In genomic region chr12:131892711-131893604, GRCh38 we compare ENCODE assay signal across 2 cellular contexts.
A peak's percentile ranks its signal among the peaks of the same experiment; 100 is the strongest.
TF ChIP-seq lines count a peak whose summit lies in the region.

No MANE protein-coding gene starts in this region.

TF ChIP-seq in HepG2, 621 proteins besides CTCF, POLR2A, EP300 and RAD21 (continues in another document):
- 0 out of 2 replicates have a peak, but pooled peaks have one; percentile 48 for TF ChIP-seq AHR (CRISPR knock-in tag; IDR thresholded peaks at IDR 0.05)
- no peak for TF ChIP-seq UBTF (CRISPR knock-in tag; IDR thresholded peaks at IDR 0.05)
- TF ChIP-seq DNMT3B (CRISPR knock-in tag; conservative IDR thresholded peaks at IDR 0.05) = no peak
- no peak for TF ChIP-seq DMTF1 (CRISPR knock-in tag; IDR thresholded peaks at IDR 0.05)
- no peak for TF ChIP-seq KMT2B (CRISPR knock-in tag; IDR thresholded peaks at IDR 0.05)
- no peak for TF ChIP-seq MYPOP (CRISPR knock-in tag; IDR thresholded peaks at IDR 0.05)
- TF ChIP-seq ZNF432 (CRISPR knock-in tag; IDR thresholded peaks at IDR 0.05; ENCODE audit: borderline replicate concordance) = no peak
- no peak for TF ChIP-seq ATM (IDR thresholded peaks at IDR 0.05; ENCODE audit: borderline replicate concordance)
- no peak for TF ChIP-seq ZNF280B (CRISPR knock-in tag; IDR thresholded peaks at IDR 0.05; ENCODE audit: borderline replicate concordance)
- TF ChIP-seq MYC (CRISPR knock-in tag; IDR thresholded peaks at IDR 0.05; ENCODE audit: borderline replicate concordance) = peak; percentile 44; the same call in 1 of the 2 replicates
- TF ChIP-seq BORCS8-MEF2B (CRISPR knock-in tag; IDR thresholded peaks at IDR 0.05) = no peak
- no peak for TF ChIP-seq ZC3H4 (CRISPR knock-in tag; IDR thresholded peaks at IDR 0.05; ENCODE audit: borderline replicate concordance)
- no peak for TF ChIP-seq SRSF4 (IDR thresholded peaks at IDR 0.05; ENCODE audit: low read depth, low read length, poor library complexity, severe bottlenecking)
- TF ChIP-seq REPIN1 (CRISPR knock-in tag; IDR thresholded peaks at IDR 0.05; ENCODE audit: borderline replicate concordance, low read depth) = no peak
- no peak for TF ChIP-seq ZBED4 (CRISPR knock-in tag; IDR thresholded peaks at IDR 0.05; ENCODE audit: borderline replicate concordance)
- TF ChIP-seq NCOA1 (CRISPR knock-in tag; IDR thresholded peaks at IDR 0.05) = no peak
- no peak for TF ChIP-seq SP140L (CRISPR knock-in tag; IDR thresholded peaks at IDR 0.05; ENCODE audit: borderline replicate concordance)

TF ChIP-seq in K562, 482 proteins besides CTCF, POLR2A, EP300 and RAD21:
- TF ChIP-seq ILF3 (IDR thresholded peaks at IDR 0.05; ENCODE audit: borderline replicate concordance) (no peak), CEBPG (CRISPR knock-in tag; IDR thresholded peaks at IDR 0.05) (peak; percentile 43; the same call in 1 of the 2 replicates), CEBPG (tag; conservative IDR thresholded peaks at IDR 0.05 in 1 of 2, IDR thresholded peaks at IDR 0.05 in 1 of 2) (no peak)
